Comparison of ENCODE assay signal across 10 cellular contexts in the genomic region with DNA sequence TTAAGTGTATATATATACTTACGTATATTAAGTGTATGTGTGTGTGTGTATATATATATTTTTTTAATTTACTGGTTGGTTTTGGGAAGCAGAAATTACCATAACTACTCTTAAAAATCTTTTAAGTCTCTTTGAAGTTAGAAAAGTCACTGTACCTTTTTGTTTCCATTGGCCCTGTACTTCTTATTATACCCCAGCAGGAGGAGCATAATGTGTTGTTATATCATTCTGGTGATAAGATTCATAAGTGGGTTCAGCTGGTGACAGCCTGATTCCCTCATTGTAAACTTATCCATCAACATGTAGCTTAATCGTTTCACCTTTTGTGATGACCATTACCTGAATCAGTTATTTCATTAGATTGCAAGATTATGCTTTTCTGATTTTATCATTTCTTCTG. TPM values are rescaled to one million over a fixed set of nuclear protein-coding genes. Genes with fewer than 3 reads are reported as not detected.
DNase-seq lines count a peak whose midpoint lies in the region; ATAC-seq and TF ChIP-seq lines count a peak whose summit lies in the region.
"Had no signal": no experiment of that assay in that cellular context is flagged by ENCODE, and none has a peak within 500 bp of the region (broad histone marks: within the 10 kb centered on the region; RNA-seq: fewer than 3 reads in every experiment).

No MANE protein-coding gene starts in this region.

- in situ Hi-C loops in mammary epithelial cell (cut with MboI; ENCODE audit: low sequenced_read_pairs in 2 of 2): no loop called here

- H4K20me1 ChIP-seq in mammary epithelial cell (ENCODE audit: insufficient read depth, low read length): no peaks in the 10 kb centered on the region

- H2AFZ ChIP-seq in mammary epithelial cell (ENCODE audit: low read depth, low read length): no peak overlapping the region

- intact Hi-C loops in mammary epithelial cell (cut with micrococcal nuclease): loop anchor here (1.0 kb wide), 1 partner anchor 189 kb away; no protein-coding TSS in a partner anchor

- H3K4me2 ChIP-seq in mammary epithelial cell (ENCODE audit: insufficient read depth, low read depth, low read length): no peak overlapping the region

- H3K9me3 ChIP-seq in mammary epithelial cell (replicated peaks; ENCODE audit: insufficient read depth, low read length) (no peaks in the 10 kb centered on the region), neutrophil (no peaks in the 10 kb centered on the region)

- no peak overlapping the region for H3K9ac ChIP-seq in mammary epithelial cell (ENCODE audit: insufficient read depth, low read length)

- H3K4me1 ChIP-seq in mammary epithelial cell (ENCODE audit: insufficient read depth, low read length): peaks cover 3% of the 10 kb centered on the region
- H3K4me1 ChIP-seq in neutrophil (ENCODE audit: control insufficient read depth in 1 of 2, insufficient read depth in 1 of 2, low read depth in 1 of 2, low read length in 1 of 2): peaks cover 0 to 6% of the 10 kb centered on the region in 2 experiments

- 97% methylated on average over 2 of the region's 2 CpGs for WGBS in mammary epithelial cell (ENCODE audit: low coverage, missing lambda C conversion rate)

- no peaks in the 10 kb centered on the region for H3K79me2 ChIP-seq in mammary epithelial cell (ENCODE audit: insufficient read depth, low read length)

- no peaks in the 10 kb centered on the region for H3K27me3 ChIP-seq in mammary epithelial cell (ENCODE audit: insufficient read depth, low read length)
- no peaks in the 10 kb centered on the region for H3K27me3 ChIP-seq in neutrophil

- ATAC-seq in GM18517 (IDR thresholded peaks at IDR 0.05; ENCODE audit: unreplicated experiment) (no peak), GM19467 (IDR thresholded peaks at IDR 0.05; ENCODE audit: unreplicated experiment) (no peak), GM21447 (IDR thresholded peaks at IDR 0.05; ENCODE audit: unreplicated experiment) (no peak)

- H3K27ac ChIP-seq in mammary epithelial cell (ENCODE audit: insufficient read depth, low read depth, low read length): no peak overlapping the region
- H3K27ac ChIP-seq in neutrophil: peak overlapping the region; percentile 52

- DNase-seq in GF-D8 (lab: John Stamatoyannopoulos, UW) (peak; percentile 18), LHCN-M2 (ENCODE audit: low read depth) (peak; percentile 8), mammary epithelial cell (no peak), amniotic stem cell (lab: John Stamatoyannopoulos, UW) (no peak)
- DNase-seq: KG1, naive B cell had no signal

- no TSS peak for BruUV-seq in mammary epithelial cell (replicated peaks; lab: Mats Ljungman, UMichigan)

- CTCF ChIA-PET in mammary epithelial cell (lab: Charles Lee; ENCODE audit: low non-redundant PET): no interaction called here

- no peak overlapping the region for H3K4me3 ChIP-seq in mammary epithelial cell (replicated peaks in 1 of 3; ENCODE audit: insufficient read depth in 1 of 3, low read depth in 2 of 3, low read length in 3 of 3)
- H3K4me3 ChIP-seq in neutrophil (ENCODE audit: low read depth in 1 of 2, low read length in 1 of 2): no peak overlapping the region

- dilution Hi-C loops in mammary epithelial cell (cut with HindIII; ENCODE audit: low sequenced_read_pairs): no loop called here

- TF ChIP-seq CTCF in mammary epithelial cell (conservative IDR thresholded peaks at IDR 0.05 in 1 of 2, IDR thresholded peaks at IDR 0.05 in 1 of 2; ENCODE audit: extremely low read depth in 1 of 2, insufficient read depth in 1 of 2, low read depth in 1 of 2, low read length in 2 of 2) (peak; percentile 21 to 37), neutrophil (IDR thresholded peaks at IDR 0.05) (no peak)

- H3K36me3 ChIP-seq in mammary epithelial cell (ENCODE audit: insufficient read depth, low read length) (peaks cover 34% of the 10 kb centered on the region), neutrophil (peaks cover 60% of the 10 kb centered on the region)

RNA-seq across cellular contexts. Expression of gene MLH1, which starts 30.8 kb away (rescaled TPM):
- total RNA-seq in LHCN-M2 (2014; rRNA removed) (56.4 and 62.2 TPM in 2 replicates), mammary epithelial cell (10 to 100 TPM; 28.3 to 41.8 TPM)
- polyA plus RNA-seq in LHCN-M2 (2012): 31.6 TPM
- polyA plus RNA-seq in mammary epithelial cell: 36.8 TPM
- polyA minus RNA-seq in mammary epithelial cell: 164 TPM

RNA-seq across cellular contexts. Expression of gene EPM2AIP1, which starts 31.2 kb away (rescaled TPM):
- total RNA-seq in LHCN-M2 (2014; rRNA removed): 11.8 and 17.2 TPM in 2 replicates
- polyA plus RNA-seq in LHCN-M2 (2012): 5.2 TPM
- total RNA-seq in mammary epithelial cell: 10 to 100 TPM; 10.8 to 16.5 TPM
- polyA plus RNA-seq in mammary epithelial cell: 3.7 TPM
- polyA minus RNA-seq in mammary epithelial cell: 4.1 TPM

Comparison
In these comparisons a context has a peak if more than half of its experiments do, and no peak if none do; other contexts are left out.
1. DNase-seq: peak in GF-D8 (single experiment) and LHCN-M2 (single experiment); none in mammary epithelial cell (single experiment) and amniotic stem cell (single experiment).